In the genomic region with DNA sequence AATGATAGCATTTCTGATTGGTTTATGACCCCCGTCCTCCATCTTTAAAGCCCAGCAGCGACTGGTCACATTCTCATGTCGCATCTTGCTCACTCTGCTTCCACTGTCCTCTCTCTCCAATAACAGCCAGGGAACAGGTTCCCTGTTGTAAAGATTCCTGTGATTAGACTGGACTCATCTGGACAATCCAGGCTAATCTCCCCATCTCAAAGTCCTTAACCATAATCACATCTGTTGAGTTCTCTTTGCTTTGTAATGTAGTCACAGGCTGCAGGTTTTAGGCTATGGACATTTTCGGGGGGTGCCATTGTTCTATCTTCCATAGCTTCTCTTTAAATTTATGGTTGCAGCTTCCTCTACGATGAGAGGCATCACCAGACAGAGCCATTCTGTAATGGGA, we compare ENCODE assay signal across 15 cellular contexts.
A peak's percentile ranks its signal among the peaks of the same experiment; 100 is the strongest.
DNase-seq lines count a peak whose midpoint lies in the region; ATAC-seq and TF ChIP-seq lines count a peak whose summit lies in the region.
"Had no signal": no experiment of that assay in that cellular context is flagged by ENCODE, and none has a peak within 500 bp of the region (broad histone marks: within the 10 kb centered on the region; RNA-seq: fewer than 3 reads in every experiment).

No MANE protein-coding gene starts in this region.

- no peak for TF ChIP-seq EP300 in SK-N-SH (IDR thresholded peaks at IDR 0.05; ENCODE audit: borderline replicate concordance in 1 of 2, low read depth in 1 of 2, low read length in 1 of 2)

- CTCF ChIA-PET in SK-N-SH (lab: Yijun Ruan, JAX) = interaction anchor here (1.1 kb wide), 1 partner anchor 435 kb away, joined by 3 read pairs; no protein-coding TSS in a partner anchor

- no peaks in the 10 kb centered on the region; a peak in 1 of 4 replicates for H3K4me1 ChIP-seq in SK-N-SH (ENCODE audit: control insufficient read depth in 1 of 2, insufficient read depth in 2 of 2, low read depth in 1 of 2, low read length in 1 of 2)
- H3K4me1 ChIP-seq: BLaER1 treated with 17β-estradiol and CSF1 and Interleukin-3, amounts not matched to agents 10 nM and 100 nM had no signal

- TF ChIP-seq RAD21 in SK-N-SH (IDR thresholded peaks at IDR 0.05; ENCODE audit: low read length) = no peak

- H3K27ac ChIP-seq in SK-N-SH (ENCODE audit: low read depth in 2 of 2, low read length in 1 of 2) = no peak overlapping the region
- H3K27ac ChIP-seq: BLaER1 treated with 17β-estradiol and CSF1 and Interleukin-3, amounts not matched to agents 10 nM and 100 nM; GM23248 had no signal

- ATAC-seq in SK-N-SH treated with all-trans-retinoic acid at 6 μM for 48 hours = no peak
- ATAC-seq: CD8-positive, alpha-beta T cell; HCT116 had no signal

- H3K9ac ChIP-seq in SK-N-SH = no peak overlapping the region
- H3K9ac ChIP-seq: BLaER1 treated with 17β-estradiol and CSF1 and Interleukin-3, amounts not matched to agents 10 nM and 100 nM; GM23248 had no signal

- POLR2A ChIA-PET in SK-N-SH (lab: Yijun Ruan, JAX) = no interaction called here

- H3K4me2 ChIP-seq in SK-N-SH = no peak overlapping the region
- H3K4me2 ChIP-seq: BLaER1 treated with 17β-estradiol and CSF1 and Interleukin-3, amounts not matched to agents 10 nM and 100 nM had no signal

- peak overlapping the region; percentile 2 to 50 (median 29) for H3K27ac Mint-ChIP-seq in nephron
- H3K27ac Mint-ChIP-seq: B cell; CD8-positive, alpha-beta T cell; HFFc6 had no signal

- H3F3A ChIP-seq in SK-N-SH (replicated peaks; ENCODE audit: insufficient read depth) = no peaks in the 10 kb centered on the region

- no peak overlapping the region for H3K4me3 Mint-ChIP-seq in nephron
- H3K4me3 Mint-ChIP-seq: B cell; CD8-positive, alpha-beta T cell; HFFc6 had no signal

- 31% methylated on average over 5 of the region's 5 CpGs for WGBS in SK-N-SH (ENCODE audit: low lambda C conversion rate)

- H3K36me3 ChIP-seq in SK-N-SH (replicated peaks in 1 of 2; ENCODE audit: control insufficient read depth in 1 of 2, insufficient read depth in 2 of 2, low read length in 1 of 2) = no peaks in the 10 kb centered on the region
- H3K36me3 ChIP-seq: BLaER1 treated with 17β-estradiol and CSF1 and Interleukin-3, amounts not matched to agents 10 nM and 100 nM had no signal

- no peak overlapping the region for H3K4me3 ChIP-seq in SK-N-SH (ENCODE audit: low read depth in 2 of 2, low read length in 1 of 2)
- H3K4me3 ChIP-seq: BLaER1 treated with 17β-estradiol and CSF1 and Interleukin-3, amounts not matched to agents 10 nM and 100 nM; GM23248 had no signal

- peaks cover 17% of the 10 kb centered on the region for H3K4me1 Mint-ChIP-seq in nephron
- H3K4me1 Mint-ChIP-seq: B cell had no signal

- H3K27me3 ChIP-seq in SK-N-SH (ENCODE audit: insufficient read depth) = no peaks in the 10 kb centered on the region
- H3K27me3 ChIP-seq: BLaER1 treated with 17β-estradiol and CSF1 and Interleukin-3, amounts not matched to agents 10 nM and 100 nM had no signal

- no peaks in the 10 kb centered on the region for H3K27me3 Mint-ChIP-seq in nephron (ENCODE audit: low read depth)

- no peaks in the 10 kb centered on the region for H3K36me3 Mint-ChIP-seq in nephron (ENCODE audit: low read depth)
- H3K36me3 Mint-ChIP-seq: CD8-positive, alpha-beta T cell had no signal

- H3K9me3 Mint-ChIP-seq in nephron = no peaks in the 10 kb centered on the region
- H3K9me3 Mint-ChIP-seq: CD8-positive, alpha-beta T cell; HFFc6 had no signal

- no peaks in the 10 kb centered on the region for H3K9me3 ChIP-seq in SK-N-SH
- H3K9me3 ChIP-seq: BLaER1 treated with 17β-estradiol and CSF1 and Interleukin-3, amounts not matched to agents 10 nM and 100 nM had no signal

- no peaks in the 10 kb centered on the region for H4K20me1 ChIP-seq in SK-N-SH (ENCODE audit: insufficient read depth)
- H4K20me1 ChIP-seq: BLaER1 treated with 17β-estradiol and CSF1 and Interleukin-3, amounts not matched to agents 10 nM and 100 nM had no signal

- H2AFZ ChIP-seq in SK-N-SH (ENCODE audit: low read depth) = no peak overlapping the region
- H2AFZ ChIP-seq: GM23248 had no signal

- no peak for DNase-seq in SK-N-SH
- DNase-seq in NCI-H69 (lab: John Stamatoyannopoulos, UW) = peak; percentile 44
- DNase-seq in LoVo (ENCODE audit: low spot score) = no peak
- DNase-seq in GM19238 (ENCODE audit: insufficient read length, low spot score) = no peak
- DNase-seq: CD8-positive, alpha-beta T cell; COR-L47; GM23248; H7; HFFc6; IMR-90 had no signal

- H3K9me2 ChIP-seq in SK-N-SH = no peaks in the 10 kb centered on the region

- no peaks in the 10 kb centered on the region for H3K79me2 ChIP-seq in SK-N-SH (ENCODE audit: insufficient read depth)

- TF ChIP-seq CTCF in SK-N-SH (IDR thresholded peaks at IDR 0.05) (no peak), nephron (IDR thresholded peaks at IDR 0.05; ENCODE audit: unreplicated experiment in 3 of 3) (no peak)

TF ChIP-seq in SK-N-SH, 30 proteins besides CTCF, POLR2A, EP300 and RAD21:
- TF ChIP-seq FOXJ3 (CRISPR knock-in tag; IDR thresholded peaks at IDR 0.05) (no peak), GATA2 (CRISPR knock-in tag; IDR thresholded peaks at IDR 0.05) (peak; percentile 15; the same call in 1 of the 2 replicates), FOXM1 (IDR thresholded peaks at IDR 0.05; ENCODE audit: low read depth) (no peak)
- TF ChIP-seq, protein P1, sequence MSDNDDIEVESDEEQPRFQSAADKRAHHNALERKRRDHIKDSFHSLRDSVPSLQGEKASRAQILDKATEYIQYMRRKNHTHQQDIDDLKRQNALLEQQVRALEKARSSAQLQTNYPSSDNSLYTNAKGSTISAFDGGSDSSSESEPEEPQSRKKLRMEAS (IDR thresholded peaks at IDR 0.05; ENCODE audit: low read depth) = no peak

TF ChIP-seq in SK-N-SH treated with all-trans-retinoic acid at 6 μM for 48 hours, 23 proteins besides CTCF, POLR2A, EP300 and RAD21:
- TF ChIP-seq, protein P2, sequence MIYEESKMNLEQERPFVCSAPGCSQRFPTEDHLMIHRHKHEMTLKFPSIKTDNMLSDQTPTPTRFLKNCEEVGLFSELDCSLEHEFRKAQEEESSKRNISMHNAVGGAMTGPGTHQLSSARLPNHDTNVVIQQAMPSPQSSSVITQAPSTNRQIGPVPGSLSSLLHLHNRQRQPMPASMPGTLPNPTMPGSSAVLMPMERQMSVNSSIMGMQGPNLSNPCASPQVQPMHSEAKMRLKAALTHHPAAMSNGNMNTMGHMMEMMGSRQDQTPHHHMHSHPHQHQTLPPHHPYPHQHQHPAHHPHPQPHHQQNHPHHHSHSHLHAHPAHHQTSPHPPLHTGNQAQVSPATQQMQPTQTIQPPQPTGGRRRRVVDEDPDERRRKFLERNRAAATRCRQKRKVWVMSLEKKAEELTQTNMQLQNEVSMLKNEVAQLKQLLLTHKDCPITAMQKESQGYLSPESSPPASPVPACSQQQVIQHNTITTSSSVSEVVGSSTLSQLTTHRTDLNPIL (CRISPR knock-in tag; IDR thresholded peaks at IDR 0.05; ENCODE audit: low read depth) = no peak
- TF ChIP-seq, protein P3, sequence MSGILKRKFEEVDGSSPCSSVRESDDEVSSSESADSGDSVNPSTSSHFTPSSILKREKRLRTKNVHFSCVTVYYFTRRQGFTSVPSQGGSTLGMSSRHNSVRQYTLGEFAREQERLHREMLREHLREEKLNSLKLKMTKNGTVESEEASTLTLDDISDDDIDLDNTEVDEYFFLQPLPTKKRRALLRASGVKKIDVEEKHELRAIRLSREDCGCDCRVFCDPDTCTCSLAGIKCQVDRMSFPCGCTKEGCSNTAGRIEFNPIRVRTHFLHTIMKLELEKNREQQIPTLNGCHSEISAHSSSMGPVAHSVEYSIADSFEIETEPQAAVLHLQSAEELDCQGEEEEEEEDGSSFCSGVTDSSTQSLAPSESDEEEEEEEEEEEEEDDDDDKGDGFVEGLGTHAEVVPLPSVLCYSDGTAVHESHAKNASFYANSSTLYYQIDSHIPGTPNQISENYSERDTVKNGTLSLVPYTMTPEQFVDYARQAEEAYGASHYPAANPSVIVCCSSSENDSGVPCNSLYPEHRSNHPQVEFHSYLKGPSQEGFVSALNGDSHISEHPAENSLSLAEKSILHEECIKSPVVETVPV (CRISPR knock-in tag; IDR thresholded peaks at IDR 0.05) = no peak
- TF ChIP-seq ZNF70 (CRISPR knock-in tag; IDR thresholded peaks at IDR 0.05) = no peak
- TF ChIP-seq ZFP3 (CRISPR knock-in tag; IDR thresholded peaks at IDR 0.05) = no peak
